ENCODE assay signal across 8 cellular contexts in the genomic region with DNA sequence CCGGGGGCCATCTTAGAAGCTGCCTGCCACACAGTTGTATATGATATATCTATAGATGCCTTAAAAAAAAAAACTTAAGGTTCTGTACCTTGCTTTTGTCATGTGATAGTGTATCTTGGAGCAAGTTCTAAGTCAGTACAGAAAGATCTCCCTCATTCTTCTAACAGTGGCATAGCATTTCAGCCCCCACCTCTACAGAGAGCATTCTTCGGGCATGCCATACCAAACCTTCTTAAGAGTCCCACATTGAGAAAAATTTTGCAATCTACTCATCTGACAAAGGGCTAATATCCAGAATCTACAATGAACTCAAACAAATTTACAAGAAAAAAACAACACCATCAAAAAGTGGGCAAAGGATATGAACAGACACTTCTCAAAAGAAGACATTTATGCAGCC. TPM values are rescaled to one million over a fixed set of nuclear protein-coding genes. Genes with fewer than 3 reads are reported as not detected.
DNase-seq lines count a peak whose midpoint lies in the region; ATAC-seq and TF ChIP-seq lines count a peak whose summit lies in the region.
"Not testable (repeated sequence)": the region's sequence is repeated elsewhere in the genome, so short reads cannot be mapped to it uniquely, and the experiment has no call there.
"Had no signal": no experiment of that assay in that cellular context is flagged by ENCODE, and none has a peak within 500 bp of the region (broad histone marks: within the 10 kb centered on the region; RNA-seq: fewer than 3 reads in every experiment).

No MANE protein-coding gene starts in this region.

- H4K20me1 ChIP-seq in OCI-LY3 (ENCODE audit: insufficient read depth, low read length) = not testable (repeated sequence)

- in situ Hi-C loops in brain microvascular endothelial cell (cut with HindIII; ENCODE audit: low pct_ligation_motif_present, low sequenced_read_pairs) = not testable (repeated sequence)
- in situ Hi-C loops in gastrocnemius medialis (cut with MboI; ENCODE audit: low sequenced_read_pairs in 4 of 4) = loop anchor here in 2 of 4 donors (10.0 to 25.0 kb wide), 2 partner anchors 163 to 401 kb away; a partner anchor contains a TSS

- peak overlapping the region; percentile 69 for H3K4me2 ChIP-seq in OCI-LY3 (ENCODE audit: low read length)
- H3K4me2 ChIP-seq in mesenchymal stem cell (ENCODE audit: low read length, poor library complexity, severe bottlenecking) = not testable (repeated sequence)

- WGBS in heart left ventricle, 4 donors = 71 to 91% (median 80%) methylated on average over 2 of the region's 2 CpGs
- 100% methylated on average over 1 of the region's 2 CpGs for WGBS in mesenchymal stem cell

- not testable (repeated sequence) for H3K4me3 ChIP-seq in OCI-LY3 (ENCODE audit: low read length); brain microvascular endothelial cell (ENCODE audit: low read depth, low read length); mesenchymal stem cell (ENCODE audit: insufficient read depth in 1 of 2, low read depth in 1 of 2, low read length in 2 of 2); gastrocnemius medialis
- peak overlapping the region in 2 of 12 donors; percentile 1 to 3 for H3K4me3 ChIP-seq in heart left ventricle

- H3K36me3 ChIP-seq in OCI-LY3 (replicated peaks; ENCODE audit: low read depth, low read length); brain microvascular endothelial cell (replicated peaks); heart left ventricle; mesenchymal stem cell (ENCODE audit: control insufficient read depth in 1 of 2, insufficient read depth in 2 of 2, low read depth in 1 of 2, low read length in 2 of 2); gastrocnemius medialis: not testable (repeated sequence)

- not testable (repeated sequence) for TF ChIP-seq CTCF in OCI-LY3 (IDR thresholded peaks at IDR 0.05; ENCODE audit: low read depth, low read length); brain microvascular endothelial cell (IDR thresholded peaks at IDR 0.05; ENCODE audit: low read depth, low read length, missing control alignments); heart left ventricle (IDR thresholded peaks at IDR 0.05); gastrocnemius medialis (IDR thresholded peaks at IDR 0.05 in 4 of 5, conservative IDR thresholded peaks at IDR 0.05 in 1 of 5)

- H4K8ac ChIP-seq in mesenchymal stem cell (ENCODE audit: low read length) = not testable (repeated sequence)

- H2BK5ac ChIP-seq in mesenchymal stem cell (ENCODE audit: low read depth, low read length, poor library complexity, severe bottlenecking) = not testable (repeated sequence)

- H3K18ac ChIP-seq in mesenchymal stem cell (ENCODE audit: low read depth in 1 of 2, low read length in 2 of 2) = not testable (repeated sequence)

- H2BK120ac ChIP-seq in mesenchymal stem cell (ENCODE audit: low read depth, low read length) = not testable (repeated sequence)

- H2BK12ac ChIP-seq in mesenchymal stem cell (ENCODE audit: low read length in 2 of 2) = not testable (repeated sequence)

- H3K79me2 ChIP-seq in OCI-LY3 (ENCODE audit: low read length) = not testable (repeated sequence)

- H3K9ac ChIP-seq in OCI-LY3 (ENCODE audit: low read length) = not testable (repeated sequence)
- peak overlapping the region; percentile 58 for H3K9ac ChIP-seq in mesenchymal stem cell (ENCODE audit: low read length)

- H3K9me3 ChIP-seq in OCI-LY3 (ENCODE audit: insufficient read depth, low read length); heart left ventricle; mesenchymal stem cell (ENCODE audit: control insufficient read depth, low read length); gastrocnemius medialis: not testable (repeated sequence)

- TF ChIP-seq POLR2A in heart left ventricle (IDR thresholded peaks at IDR 0.05); gastrocnemius medialis (IDR thresholded peaks at IDR 0.05): not testable (repeated sequence)

- H2AFZ ChIP-seq in OCI-LY3 (ENCODE audit: low read depth, low read length) = peak overlapping the region; percentile 66
- H2AFZ ChIP-seq in mesenchymal stem cell (ENCODE audit: low read depth, low read length) = not testable (repeated sequence)

- not testable (repeated sequence) for H4K91ac ChIP-seq in mesenchymal stem cell (ENCODE audit: low read length)

- H3K79me1 ChIP-seq in mesenchymal stem cell (replicated peaks; ENCODE audit: low read length, poor library complexity, severe bottlenecking) = not testable (repeated sequence)

- not testable (repeated sequence) for H2BK15ac ChIP-seq in mesenchymal stem cell (ENCODE audit: low read depth, poor library complexity, severe bottlenecking)

- not testable (repeated sequence) for DNase-seq in brain microvascular endothelial cell, heart left ventricle, mesenchymal stem cell, gastrocnemius medialis

- not testable (repeated sequence) for H3K23ac ChIP-seq in mesenchymal stem cell (ENCODE audit: low read length in 2 of 2)

- not testable (repeated sequence) for H3K4ac ChIP-seq in mesenchymal stem cell (ENCODE audit: low read depth in 1 of 2, low read length in 2 of 2)

- not testable (repeated sequence) for H2AK5ac ChIP-seq in mesenchymal stem cell (ENCODE audit: low read length, severe bottlenecking)

- not testable (repeated sequence) for H3K14ac ChIP-seq in mesenchymal stem cell (ENCODE audit: low read length in 2 of 2)

- not testable (repeated sequence) for H3K27me3 ChIP-seq in OCI-LY3 (ENCODE audit: low read depth, low read length); brain microvascular endothelial cell (replicated peaks); heart left ventricle; mesenchymal stem cell (ENCODE audit: control insufficient read depth in 1 of 2, insufficient read depth in 1 of 2, low read length in 2 of 2); gastrocnemius medialis

- not testable (repeated sequence) for H3K27ac ChIP-seq in OCI-LY3 (ENCODE audit: low read length); mesenchymal stem cell (ENCODE audit: low read length, poor library complexity, severe bottlenecking)
- H3K27ac ChIP-seq in brain microvascular endothelial cell (peak overlapping the region; percentile 54), heart left ventricle (peak overlapping the region in 7 of 12 donors; percentile 12 to 75 (median 60)), gastrocnemius medialis (peak overlapping the region; percentile 52 to 74 (median 66))

- ATAC-seq in HG02678 (IDR thresholded peaks at IDR 0.05; ENCODE audit: unreplicated experiment) (peak; percentile 4), heart left ventricle (peak in 2 of 4 donors; percentile 16 to 17)
- ATAC-seq in gastrocnemius medialis = not testable (repeated sequence)

- intact Hi-C loops in heart left ventricle (cut with DNase I) = loop anchor here in 1 of 10 donors (5.0 to 10.0 kb wide), 2 partner anchors 61 to 133 kb away; no protein-coding TSS in a partner anchor
- intact Hi-C loops in gastrocnemius medialis (cut with DNase I; ENCODE audit: low total_unique reads) = not testable (repeated sequence)

- H3K4me1 ChIP-seq in OCI-LY3 (ENCODE audit: low read length) (peaks cover 15% of the 10 kb centered on the region), heart left ventricle (peaks cover 0 to 15% (median 6%) of the 10 kb centered on the region in 12 donors)
- not testable (repeated sequence) for H3K4me1 ChIP-seq in mesenchymal stem cell (ENCODE audit: control insufficient read depth, insufficient read depth, low read depth, low read length); gastrocnemius medialis

RNA-seq across cellular contexts. Expression of a gene that starts 13.1 kb away (rescaled TPM):
- total RNA-seq in heart left ventricle = 10 to 100 TPM; 25.8 to 42.0 (median 33.5) TPM
- 10 to 100 TPM; 17.4 to 21.1 TPM for polyA plus RNA-seq in heart left ventricle
- 51.1 TPM for polyA plus RNA-seq in mesenchymal stem cell (2013, experiment 1 of 2)
- 49.3 TPM for polyA plus RNA-seq in mesenchymal stem cell (2013, experiment 2 of 2)
- total RNA-seq in gastrocnemius medialis = 10 to 100 TPM; 43.2 to 63.7 (median 43.9) TPM

RNA-seq across cellular contexts. Expression of a gene that starts 24.7 kb away (rescaled TPM):
- total RNA-seq in heart left ventricle (10 to 100 TPM; 11.0 to 20.5 (median 14.7) TPM), gastrocnemius medialis (1 to 10 TPM in 1 of 4 donors, under 1 TPM in 2, not detected in 1; 0.20 to 1.0 (median 0.27) TPM)
- polyA plus RNA-seq in heart left ventricle = 1 to 10 TPM; 5.0 to 7.8 TPM
- polyA plus RNA-seq in mesenchymal stem cell (2013, experiment 1 of 2) = not detected
- polyA plus RNA-seq in mesenchymal stem cell (2013, experiment 2 of 2) = not detected
- total RNA-seq: Caco-2; CD8-positive, alpha-beta memory T cell had no signal
- polyA plus RNA-seq: CD8-positive, alpha-beta memory T cell had no signal

Comparison
In these comparisons a context has a peak if more than half of its experiments do, and no peak if none do; other contexts are left out.
1. RNA of a gene that starts 24.7 kb away (total RNA-seq): 11.0 to 20.5 TPM in heart left ventricle; 0.20 to 1.0 TPM in gastrocnemius medialis; every median in the first group is over 4 times any median in the second.